9 cellular contexts compared by ENCODE assay signal in genomic region chr14:65847065-65847847, GRCh38.
A peak's percentile ranks its signal among the peaks of the same experiment; 100 is the strongest.
DNase-seq lines count a peak whose midpoint lies in the region; ATAC-seq and TF ChIP-seq lines count a peak whose summit lies in the region.
"Had no signal": no experiment of that assay in that cellular context is flagged by ENCODE, and none has a peak within 500 bp of the region (broad histone marks: within the 10 kb centered on the region; RNA-seq: fewer than 3 reads in every experiment).

No MANE protein-coding gene starts in this region.

- H3K4me1 ChIP-seq in Peyer's patch (no peaks in the 10 kb centered on the region), left ventricle myocardium inferior (no peaks in the 10 kb centered on the region), endodermal cell (ENCODE audit: control insufficient read depth, insufficient read depth, low read length) (no peaks in the 10 kb centered on the region)

- 87 to 94% methylated on average over 5 to 7 of the region's 7 CpGs for WGBS in endodermal cell (ENCODE audit: insufficient coverage in 1 of 2, insufficient read length in 1 of 2), 2 experiments

- H3K36me3 Mint-ChIP-seq in activated naive CD4-positive, alpha-beta T cell treated with anti-CD3 and anti-CD28 coated beads, Interleukin-2, amount 50 U/mL, for 24 hours = peaks cover 2% of the 10 kb centered on the region
- H3K36me3 Mint-ChIP-seq in endodermal cell (ENCODE audit: low read depth) = no peaks in the 10 kb centered on the region

- TF ChIP-seq CTCF in Peyer's patch (IDR thresholded peaks at IDR 0.05) (no peak), left ventricle myocardium inferior (IDR thresholded peaks at IDR 0.05; ENCODE audit: borderline replicate concordance) (no peak), endodermal cell (conservative IDR thresholded peaks at IDR 0.05) (no peak)

- H3K36me3 ChIP-seq in Peyer's patch = no peaks in the 10 kb centered on the region
- H3K36me3 ChIP-seq in left ventricle myocardium inferior = no peaks in the 10 kb centered on the region
- no peaks in the 10 kb centered on the region for H3K36me3 ChIP-seq in endodermal cell (ENCODE audit: control insufficient read depth, insufficient read depth, low read length)

- H3K27me3 Mint-ChIP-seq in activated naive CD4-positive, alpha-beta T cell treated with anti-CD3 and anti-CD28 coated beads, Interleukin-2, amount 50 U/mL, for 24 hours = no peaks in the 10 kb centered on the region
- peaks cover 63% of the 10 kb centered on the region for H3K27me3 Mint-ChIP-seq in endodermal cell (ENCODE audit: insufficient read depth)

- intact Hi-C loops in left ventricle myocardium inferior (cut with micrococcal nuclease) = no loop called here

- TF ChIP-seq POLR2A in Peyer's patch (IDR thresholded peaks at IDR 0.05) = no peak

- H3K27me3 ChIP-seq in Peyer's patch (no peaks in the 10 kb centered on the region), left ventricle myocardium inferior (ENCODE audit: low read depth) (no peaks in the 10 kb centered on the region), endodermal cell (ENCODE audit: control insufficient read depth, insufficient read depth, low read length, poor library complexity, severe bottlenecking) (peaks cover 61% of the 10 kb centered on the region)

- H3K27ac ChIP-seq in Peyer's patch = peak overlapping the region in 3 of 4 donors; percentile 38 to 53 (median 48)
- H3K27ac ChIP-seq in left ventricle myocardium inferior (replicated peaks) = no peak overlapping the region
- H3K27ac ChIP-seq in endodermal cell (ENCODE audit: low read depth, low read length) = no peak overlapping the region
- H3K27ac ChIP-seq: HL-60 had no signal

- H3K9me3 ChIP-seq in Peyer's patch = no peaks in the 10 kb centered on the region
- no peaks in the 10 kb centered on the region for H3K9me3 ChIP-seq in left ventricle myocardium inferior (replicated peaks)
- no peaks in the 10 kb centered on the region for H3K9me3 ChIP-seq in endodermal cell (ENCODE audit: control insufficient read depth, low read length)

- ATAC-seq in GM21367 (IDR thresholded peaks at IDR 0.05; ENCODE audit: unreplicated experiment) = peak; percentile 55

- no peak overlapping the region for H3K9ac ChIP-seq in endodermal cell (ENCODE audit: extremely low read depth, low read length, poor library complexity, severe bottlenecking)

- peak in 2 of 3 donors; percentile 69 to 83 for DNase-seq in Peyer's patch
- DNase-seq in stimulated activated CD8-positive, alpha-beta memory T cell treated with anti-CD3 and anti-CD28 coated beads, Interleukin-7, amount 100 ng/mL, for 1 hour (ENCODE audit: low read depth in 2 of 2) = peak; percentile 21 to 34
- DNase-seq in RKO (ENCODE audit: low spot score) = no peak
- no peak for DNase-seq in left ventricle myocardium inferior
- DNase-seq in GDM1 (lab: John Stamatoyannopoulos, UW) = no peak
- DNase-seq in endodermal cell = no peak

- peaks cover 87% of the 10 kb centered on the region for H3K4me1 Mint-ChIP-seq in activated naive CD4-positive, alpha-beta T cell treated with anti-CD3 and anti-CD28 coated beads, Interleukin-2, amount 50 U/mL, for 24 hours
- peaks cover 31% of the 10 kb centered on the region for H3K4me1 Mint-ChIP-seq in endodermal cell

- H3K4me3 Mint-ChIP-seq in activated naive CD4-positive, alpha-beta T cell treated with anti-CD3 and anti-CD28 coated beads, Interleukin-2, amount 50 U/mL, for 24 hours = peak overlapping the region; percentile 69
- H3K4me3 Mint-ChIP-seq in endodermal cell = no peak overlapping the region

- no peaks in the 10 kb centered on the region for H3K9me3 Mint-ChIP-seq in activated naive CD4-positive, alpha-beta T cell treated with anti-CD3 and anti-CD28 coated beads, Interleukin-2, amount 50 U/mL, for 24 hours
- peaks cover 2% of the 10 kb centered on the region for H3K9me3 Mint-ChIP-seq in endodermal cell

- H3K4me3 ChIP-seq in Peyer's patch (no peak overlapping the region), left ventricle myocardium inferior (no peak overlapping the region), endodermal cell (ENCODE audit: low read length) (no peak overlapping the region)

- peak overlapping the region; percentile 94 for H3K27ac Mint-ChIP-seq in activated naive CD4-positive, alpha-beta T cell treated with anti-CD3 and anti-CD28 coated beads, Interleukin-2, amount 50 U/mL, for 24 hours
- no peak overlapping the region for H3K27ac Mint-ChIP-seq in endodermal cell

Comparison
In these comparisons a context has a peak if more than half of its experiments do, and no peak if none do; other contexts are left out.
1. DNase-seq: peak in Peyer's patch (2 of 3) and stimulated activated CD8-positive, alpha-beta memory T cell treated with anti-CD3 and anti-CD28 coated beads, Interleukin-7, amount 100 ng/mL, for 1 hour (2 of 2); none in RKO (single experiment), left ventricle myocardium inferior (single experiment), GDM1 (single experiment) and endodermal cell (single experiment).
2. H3K27ac ChIP-seq: peak in Peyer's patch (3 of 4); none in left ventricle myocardium inferior (single experiment) and endodermal cell (single experiment).